In genomic region chr5:159903134-159903533, GRCh38 we compare ENCODE assay signal across 2 cellular contexts.
TF ChIP-seq lines count a peak whose summit lies in the region.

No MANE protein-coding gene starts in this region.

TF ChIP-seq in SK-N-SH, 30 proteins besides CTCF, POLR2A, EP300 and RAD21 (continued from another document):
- TF ChIP-seq, protein P1, sequence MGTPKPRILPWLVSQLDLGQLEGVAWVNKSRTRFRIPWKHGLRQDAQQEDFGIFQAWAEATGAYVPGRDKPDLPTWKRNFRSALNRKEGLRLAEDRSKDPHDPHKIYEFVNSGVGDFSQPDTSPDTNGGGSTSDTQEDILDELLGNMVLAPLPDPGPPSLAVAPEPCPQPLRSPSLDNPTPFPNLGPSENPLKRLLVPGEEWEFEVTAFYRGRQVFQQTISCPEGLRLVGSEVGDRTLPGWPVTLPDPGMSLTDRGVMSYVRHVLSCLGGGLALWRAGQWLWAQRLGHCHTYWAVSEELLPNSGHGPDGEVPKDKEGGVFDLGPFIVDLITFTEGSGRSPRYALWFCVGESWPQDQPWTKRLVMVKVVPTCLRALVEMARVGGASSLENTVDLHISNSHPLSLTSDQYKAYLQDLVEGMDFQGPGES (IDR thresholded peaks at IDR 0.05; ENCODE audit: low read depth, low read length): no peak
- TF ChIP-seq, protein P2, sequence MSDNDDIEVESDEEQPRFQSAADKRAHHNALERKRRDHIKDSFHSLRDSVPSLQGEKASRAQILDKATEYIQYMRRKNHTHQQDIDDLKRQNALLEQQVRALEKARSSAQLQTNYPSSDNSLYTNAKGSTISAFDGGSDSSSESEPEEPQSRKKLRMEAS (IDR thresholded peaks at IDR 0.05; ENCODE audit: low read depth): no peak
- TF ChIP-seq EZH2phosphoT487 (IDR thresholded peaks at IDR 0.05; ENCODE audit: borderline replicate concordance, low read depth) (no peak), FOXJ3 (CRISPR knock-in tag; IDR thresholded peaks at IDR 0.05) (no peak), RFX5 (IDR thresholded peaks at IDR 0.05; ENCODE audit: low read length) (no peak)

TF ChIP-seq in SK-N-SH treated with all-trans-retinoic acid at 6 μM for 48 hours, 23 proteins besides CTCF, POLR2A, EP300 and RAD21 (continued from another document):
- TF ChIP-seq, protein P3, sequence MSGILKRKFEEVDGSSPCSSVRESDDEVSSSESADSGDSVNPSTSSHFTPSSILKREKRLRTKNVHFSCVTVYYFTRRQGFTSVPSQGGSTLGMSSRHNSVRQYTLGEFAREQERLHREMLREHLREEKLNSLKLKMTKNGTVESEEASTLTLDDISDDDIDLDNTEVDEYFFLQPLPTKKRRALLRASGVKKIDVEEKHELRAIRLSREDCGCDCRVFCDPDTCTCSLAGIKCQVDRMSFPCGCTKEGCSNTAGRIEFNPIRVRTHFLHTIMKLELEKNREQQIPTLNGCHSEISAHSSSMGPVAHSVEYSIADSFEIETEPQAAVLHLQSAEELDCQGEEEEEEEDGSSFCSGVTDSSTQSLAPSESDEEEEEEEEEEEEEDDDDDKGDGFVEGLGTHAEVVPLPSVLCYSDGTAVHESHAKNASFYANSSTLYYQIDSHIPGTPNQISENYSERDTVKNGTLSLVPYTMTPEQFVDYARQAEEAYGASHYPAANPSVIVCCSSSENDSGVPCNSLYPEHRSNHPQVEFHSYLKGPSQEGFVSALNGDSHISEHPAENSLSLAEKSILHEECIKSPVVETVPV (CRISPR knock-in tag; IDR thresholded peaks at IDR 0.05): no peak
- TF ChIP-seq TCF4 (CRISPR knock-in tag; IDR thresholded peaks at IDR 0.05; ENCODE audit: borderline replicate concordance): no peak
- TF ChIP-seq PPARA (CRISPR knock-in tag; IDR thresholded peaks at IDR 0.05; ENCODE audit: borderline replicate concordance): no peak
- TF ChIP-seq CSDC2 (CRISPR knock-in tag; IDR thresholded peaks at IDR 0.05): no peak
